Comparison of ENCODE assay signal across 25 cellular contexts in genomic region chr5:153031326-153031725, GRCh38.
"Had no signal": no experiment of that assay in that cellular context is flagged by ENCODE, and none has a peak within 500 bp of the region (broad histone marks: within the 10 kb centered on the region; RNA-seq: fewer than 3 reads in every experiment).

No MANE protein-coding gene starts in this region.

- H3K4me1 ChIP-seq: left lung, lower lobe of right lung, right atrium auricular region, right lobe of liver, testis, thyroid gland, transverse colon, upper lobe of left lung, vagina had no signal

- H3K4me3 ChIP-seq: left lung, lower lobe of right lung, ovary, right atrium auricular region, right lobe of liver, smooth muscle cell, stomach, testis, thyroid gland, transverse colon, upper lobe of left lung, vagina had no signal

- FAIRE-seq: islet of Langerhans, kidney had no signal

- H3K36me3 ChIP-seq: left lung, lower lobe of right lung, neutrophil, ovary, right atrium auricular region, stomach, thyroid gland, transverse colon, upper lobe of left lung, vagina had no signal

- H3K27me3 ChIP-seq: left lung, neutrophil, ovary, right atrium auricular region, right lobe of liver, stomach, testis, thyroid gland, transverse colon, upper lobe of left lung, vagina had no signal

- H3K27ac ChIP-seq: left lung, lower lobe of right lung, neutrophil, ovary, right atrium auricular region, right lobe of liver, stomach, testis, thyroid gland, transverse colon, upper lobe of left lung, vagina had no signal

- DNase-seq: hypothalamus; immature natural killer cell; kidney; left colon; left lung; lower lobe of right lung; mammary epithelial cell; mesenchymal stem cell; naive thymus-derived CD8-positive, alpha-beta T cell; ovary; right lobe of liver; stimulated activated CD4-positive, alpha-beta T cell treated with anti-CD3 and anti-CD28 coated beads, Interleukin-1b, Interleukin-23, amount 100 ng/mL, for 48 hours; stimulated activated CD4-positive, alpha-beta T cell treated with anti-CD3 and anti-CD28 coated beads, Interleukin-2, amount 100 ng/mL, for 48 hours; stimulated activated naive B cell treated with anti-CD40 and anti-IgM and Interleukin-4, amounts not matched to agents 10 μg/mL and 1 μg/mL and 100 μg/mL, for 72 hours; stimulated activated naive CD8-positive, alpha-beta T cell treated with anti-CD3 and anti-CD28 coated beads, Interleukin-15, Interleukin-2, amounts not matched to agents 100 U/mL and 50 U/mL, for 24 hours; stomach; testis; thyroid gland; transverse colon; upper lobe of left lung had no signal

- H3K9me3 ChIP-seq: left lung, lower lobe of right lung, neutrophil, ovary, right atrium auricular region, right lobe of liver, testis, thyroid gland, transverse colon, upper lobe of left lung, vagina had no signal
